In the genomic region with DNA sequence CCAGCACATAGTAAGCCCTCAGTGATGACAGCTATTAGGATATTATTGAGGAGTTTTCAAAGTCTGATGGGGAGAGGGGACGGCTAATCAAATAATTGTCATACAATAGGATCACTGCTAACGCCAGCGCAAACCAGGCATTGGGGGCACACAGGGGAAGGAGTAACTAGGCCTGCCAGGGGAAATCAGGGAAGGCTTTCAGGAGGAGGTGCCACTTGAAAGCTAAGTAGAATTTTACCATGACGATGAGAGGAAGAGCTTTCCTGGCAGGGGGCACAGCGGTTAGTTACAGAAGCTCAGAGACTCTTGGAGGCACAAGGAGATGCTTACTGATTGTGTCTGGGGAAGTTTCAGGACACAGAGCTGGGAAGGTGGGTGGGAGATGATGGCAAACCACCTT, we compare ENCODE assay signal across 2 cellular contexts.
TF ChIP-seq lines count a peak whose summit lies in the region.

No MANE protein-coding gene starts in this region.

TF ChIP-seq in A549, 52 proteins besides CTCF, POLR2A, EP300 and RAD21:
- TF ChIP-seq ZFP36 (IDR thresholded peaks at IDR 0.05; ENCODE audit: borderline replicate concordance, partially characterized antibody) (peak; percentile 65), MAFK (IDR thresholded peaks at IDR 0.05; ENCODE audit: partially characterized antibody) (no peak)

TF ChIP-seq in WTC11, 78 proteins besides CTCF, POLR2A, EP300 and RAD21:
- TF ChIP-seq, protein P1, sequence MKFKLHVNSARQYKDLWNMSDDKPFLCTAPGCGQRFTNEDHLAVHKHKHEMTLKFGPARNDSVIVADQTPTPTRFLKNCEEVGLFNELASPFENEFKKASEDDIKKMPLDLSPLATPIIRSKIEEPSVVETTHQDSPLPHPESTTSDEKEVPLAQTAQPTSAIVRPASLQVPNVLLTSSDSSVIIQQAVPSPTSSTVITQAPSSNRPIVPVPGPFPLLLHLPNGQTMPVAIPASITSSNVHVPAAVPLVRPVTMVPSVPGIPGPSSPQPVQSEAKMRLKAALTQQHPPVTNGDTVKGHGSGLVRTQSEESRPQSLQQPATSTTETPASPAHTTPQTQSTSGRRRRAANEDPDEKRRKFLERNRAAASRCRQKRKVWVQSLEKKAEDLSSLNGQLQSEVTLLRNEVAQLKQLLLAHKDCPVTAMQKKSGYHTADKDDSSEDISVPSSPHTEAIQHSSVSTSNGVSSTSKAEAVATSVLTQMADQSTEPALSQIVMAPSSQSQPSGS (CRISPR knock-in tag; IDR thresholded peaks at IDR 0.05; ENCODE audit: borderline replicate concordance, low read depth) = no peak
- peak; percentile 63; the same call in 1 of the 2 replicates for TF ChIP-seq GTF2I (CRISPR knock-in tag; conservative IDR thresholded peaks at IDR 0.05)
